In the genomic region with DNA sequence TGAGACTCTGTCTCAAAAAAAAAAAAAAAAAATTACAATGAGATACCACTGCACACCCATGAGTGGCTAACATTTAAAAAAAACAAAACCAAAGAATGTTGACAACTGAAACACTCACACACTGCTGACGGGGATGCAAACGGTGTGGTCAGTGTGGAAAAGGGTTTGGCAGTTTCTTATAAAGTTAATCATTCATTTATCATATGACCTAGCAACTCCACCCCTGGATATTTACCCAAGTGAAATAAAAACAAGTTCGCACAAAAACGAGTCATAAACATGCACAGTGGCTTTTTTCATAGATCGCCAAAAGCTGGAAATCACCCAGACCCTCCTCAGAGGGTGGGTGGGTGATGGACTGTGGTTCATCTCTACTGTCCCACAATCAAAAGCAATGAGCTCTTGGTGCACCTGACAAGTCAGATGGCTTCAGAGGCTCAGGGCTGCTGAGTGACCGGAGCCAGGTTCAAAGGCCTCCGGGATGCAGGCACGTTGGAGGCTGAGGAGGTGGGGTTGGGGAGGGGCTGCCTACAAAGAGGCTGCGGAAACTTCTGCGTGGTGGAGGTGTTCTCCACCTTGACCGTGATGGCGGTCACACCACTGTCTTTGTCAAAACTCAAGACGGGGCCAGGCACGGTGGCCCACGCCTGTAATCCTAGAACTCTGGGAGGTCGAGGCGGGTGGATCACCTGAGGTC, we compare ENCODE assay signal across 20 cellular contexts. TPM values are rescaled to one million over a fixed set of nuclear protein-coding genes. Genes with fewer than 3 reads are reported as not detected.
DNase-seq lines count a peak whose midpoint lies in the region; ATAC-seq, FAIRE-seq and TF ChIP-seq lines count a peak whose summit lies in the region.
"Had no signal": no experiment of that assay in that cellular context is flagged by ENCODE, and none has a peak within 500 bp of the region (broad histone marks: within the 10 kb centered on the region; RNA-seq: fewer than 3 reads in every experiment).

No MANE protein-coding gene starts in this region.

- WGBS in liver = 41% methylated on average over 17 of the region's 17 CpGs
- no CpG with 5 or more reads among the region's 17 CpGs for WGBS in mesendoderm (ENCODE audit: extremely low coverage, insufficient coverage, low lambda C conversion rate)

- TF ChIP-seq RAD21 in liver (IDR thresholded peaks at IDR 0.05) = no peak

- no peak overlapping the region for H2BK5ac ChIP-seq in mesendoderm (ENCODE audit: low read length)

- H3K4ac ChIP-seq in mesendoderm (ENCODE audit: low read depth, low read length) = no peak overlapping the region

- no peak overlapping the region for H2BK120ac ChIP-seq in mesendoderm (ENCODE audit: low read depth, low read length)

- H3K79me2 ChIP-seq in mesendoderm (ENCODE audit: control insufficient read depth, insufficient read depth, low read length) = no peaks in the 10 kb centered on the region

- no peak overlapping the region for H3K23ac ChIP-seq in mesendoderm (ENCODE audit: low read length)

- H3K27me3 ChIP-seq in liver (ENCODE audit: control insufficient read depth in 4 of 4, insufficient read depth in 4 of 4, low read length in 3 of 4) (no peaks in the 10 kb centered on the region), mesendoderm (ENCODE audit: insufficient read depth, low read length, poor library complexity) (no peaks in the 10 kb centered on the region)
- H3K27me3 ChIP-seq: right atrium auricular region, upper lobe of left lung had no signal

- no peaks in the 10 kb centered on the region for H3K4me1 Mint-ChIP-seq in type B pancreatic cell (ENCODE audit: unreplicated experiment)
- H3K4me1 Mint-ChIP-seq: natural killer cell had no signal

- no peak overlapping the region for H3K56ac ChIP-seq in mesendoderm (ENCODE audit: low read length)

- H4K5ac ChIP-seq in mesendoderm (ENCODE audit: low read length) = no peak overlapping the region

- no peaks in the 10 kb centered on the region for H3K9me3 ChIP-seq in liver (ENCODE audit: control insufficient read depth in 4 of 4, low read length in 3 of 4)

- no peak overlapping the region for H2AK5ac ChIP-seq in mesendoderm (ENCODE audit: low read length)

- H3K18ac ChIP-seq in mesendoderm (ENCODE audit: low read length) = no peak overlapping the region

- peak overlapping the region; percentile 82 for H3K27ac Mint-ChIP-seq in type B pancreatic cell
- H3K27ac Mint-ChIP-seq: CD4-positive, CD25-positive, alpha-beta regulatory T cell; natural killer cell had no signal

- H3K4me2 ChIP-seq in mesendoderm (ENCODE audit: low read length) = no peak overlapping the region

- FAIRE-seq in colon (lab: Jason Lieb, UNC) = peak; percentile 33
- FAIRE-seq: frontal cortex had no signal

- DNase-seq in type B pancreatic cell (ENCODE audit: extremely low spot score, unreplicated experiment) (no peak), mesendoderm (no peak), iPS-NIHi11 (ENCODE audit: low spot score) (no peak), NCI-H1048 (lab: John Stamatoyannopoulos, UW) (no peak), Ammon's horn (ENCODE audit: low spot score) (no peak)
- DNase-seq: activated CD8-positive, alpha-beta memory T cell treated with anti-CD3 and anti-CD28 coated beads for 24 hours; CD4-positive, CD25-positive, alpha-beta regulatory T cell; effector CD4-positive, alpha-beta T cell; KBM-7; natural killer cell; NCI-H1417; stimulated activated CD4-positive, alpha-beta T cell treated with anti-CD3 and anti-CD28 coated beads, Interleukin-2, amount 100 ng/mL, for 24 hours; stimulated activated CD8-positive, alpha-beta memory T cell treated with anti-CD3 and anti-CD28 coated beads, Interleukin-4, amount 100 ng/mL, for 48 hours; upper lobe of left lung had no signal

- no peak overlapping the region for H4K8ac ChIP-seq in mesendoderm (ENCODE audit: low read depth, low read length)

- H3K79me1 ChIP-seq in mesendoderm (ENCODE audit: low read length) = no peaks in the 10 kb centered on the region

- H3K4me3 Mint-ChIP-seq in type B pancreatic cell = no peak overlapping the region
- H3K4me3 Mint-ChIP-seq: natural killer cell had no signal

- no peak for TF ChIP-seq CTCF in liver (IDR thresholded peaks at IDR 0.05; ENCODE audit: low read depth, low read length, missing input control)
- TF ChIP-seq CTCF in type B pancreatic cell (conservative IDR thresholded peaks at IDR 0.05) = no peak

- peak; percentile 61 for ATAC-seq in HG03354 (IDR thresholded peaks at IDR 0.05; ENCODE audit: poor library complexity, severe bottlenecking, unreplicated experiment)
- ATAC-seq: natural killer cell, SK-N-SH treated with all-trans-retinoic acid at 6 μM for 48 hours had no signal

- H3K36me3 ChIP-seq in liver (ENCODE audit: control insufficient read depth in 4 of 4, insufficient read depth in 3 of 4, low read depth in 1 of 4, low read length in 3 of 4) (no peaks in the 10 kb centered on the region), mesendoderm (ENCODE audit: control insufficient read depth, insufficient read depth, low read length) (no peaks in the 10 kb centered on the region)
- H3K36me3 ChIP-seq: right atrium auricular region, upper lobe of left lung had no signal

- H3K27ac ChIP-seq in liver (ENCODE audit: low read depth in 1 of 2, low read length in 2 of 2) (peak overlapping the region; percentile 78 to 90), mesendoderm (ENCODE audit: low read depth, low read length) (no peak overlapping the region)
- H3K27ac ChIP-seq: right atrium auricular region, upper lobe of left lung had no signal

- no peak overlapping the region for H2BK15ac ChIP-seq in mesendoderm (replicated peaks; ENCODE audit: low read depth)

- H3K9me3 Mint-ChIP-seq in type B pancreatic cell = no peaks in the 10 kb centered on the region

- no peaks in the 10 kb centered on the region for H3K36me3 Mint-ChIP-seq in type B pancreatic cell
- H3K36me3 Mint-ChIP-seq: natural killer cell had no signal

- H3K4me1 ChIP-seq in liver (ENCODE audit: control insufficient read depth in 4 of 4, insufficient read depth in 4 of 4, low read length in 3 of 4) (peaks cover 2 to 21% (median 8%) of the 10 kb centered on the region in 4 donors), mesendoderm (ENCODE audit: control insufficient read depth, low read depth, low read length) (no peaks in the 10 kb centered on the region)
- H3K4me1 ChIP-seq: right atrium auricular region, upper lobe of left lung had no signal

- H3K4me3 ChIP-seq in liver (ENCODE audit: low read depth in 1 of 3, low read length in 3 of 3) = peak overlapping the region in 2 of 3 donors; percentile 20 to 36
- H3K4me3 ChIP-seq in mesendoderm (ENCODE audit: low read length) = no peak overlapping the region
- H3K4me3 ChIP-seq: right atrium auricular region, upper lobe of left lung had no signal

- H3K9ac ChIP-seq in liver (ENCODE audit: low read depth in 1 of 2, low read length in 2 of 2) = peak overlapping the region in 1 of 2 donors; percentile 8
- H3K9ac ChIP-seq in mesendoderm (ENCODE audit: low read length) = no peak overlapping the region

- H3K27me3 Mint-ChIP-seq in type B pancreatic cell = no peaks in the 10 kb centered on the region
- H3K27me3 Mint-ChIP-seq: CD4-positive, CD25-positive, alpha-beta regulatory T cell had no signal

TF ChIP-seq in liver, 16 proteins besides CTCF, POLR2A, EP300 and RAD21 (continues in another document):
- TF ChIP-seq FOXA2 (IDR thresholded peaks at IDR 0.05) (peak; percentile 88), GABPA (IDR thresholded peaks at IDR 0.05 in 1 of 2, conservative IDR thresholded peaks at IDR 0.05 in 1 of 2) (no peak), NR2F2 (IDR thresholded peaks at IDR 0.05) (no peak), EGR1 (IDR thresholded peaks at IDR 0.05; ENCODE audit: low read depth in 2 of 2) (no peak), YY1 (IDR thresholded peaks at IDR 0.05) (peak; percentile 86), MAX (IDR thresholded peaks at IDR 0.05) (peak; percentile 7), RXRA (IDR thresholded peaks at IDR 0.05) (peak; percentile 85 to 87), JUND (IDR thresholded peaks at IDR 0.05) (peak in 1 of 2 donors; percentile 5)
- TF ChIP-seq, protein P1, sequence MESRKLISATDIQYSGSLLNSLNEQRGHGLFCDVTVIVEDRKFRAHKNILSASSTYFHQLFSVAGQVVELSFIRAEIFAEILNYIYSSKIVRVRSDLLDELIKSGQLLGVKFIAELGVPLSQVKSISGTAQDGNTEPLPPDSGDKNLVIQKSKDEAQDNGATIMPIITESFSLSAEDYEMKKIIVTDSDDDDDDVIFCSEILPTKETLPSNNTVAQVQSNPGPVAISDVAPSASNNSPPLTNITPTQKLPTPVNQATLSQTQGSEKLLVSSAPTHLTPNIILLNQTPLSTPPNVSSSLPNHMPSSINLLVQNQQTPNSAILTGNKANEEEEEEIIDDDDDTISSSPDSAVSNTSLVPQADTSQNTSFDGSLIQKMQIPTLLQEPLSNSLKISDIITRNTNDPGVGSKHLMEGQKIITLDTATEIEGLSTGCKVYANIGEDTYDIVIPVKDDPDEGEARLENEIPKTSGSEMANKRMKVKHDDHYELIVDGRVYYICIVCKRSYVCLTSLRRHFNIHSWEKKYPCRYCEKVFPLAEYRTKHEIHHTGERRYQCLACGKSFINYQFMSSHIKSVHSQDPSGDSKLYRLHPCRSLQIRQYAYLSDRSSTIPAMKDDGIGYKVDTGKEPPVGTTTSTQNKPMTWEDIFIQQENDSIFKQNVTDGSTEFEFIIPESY (IDR thresholded peaks at IDR 0.05) = peak; percentile 73
- TF ChIP-seq, protein P2, sequence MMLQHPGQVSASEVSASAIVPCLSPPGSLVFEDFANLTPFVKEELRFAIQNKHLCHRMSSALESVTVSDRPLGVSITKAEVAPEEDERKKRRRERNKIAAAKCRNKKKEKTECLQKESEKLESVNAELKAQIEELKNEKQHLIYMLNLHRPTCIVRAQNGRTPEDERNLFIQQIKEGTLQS (IDR thresholded peaks at IDR 0.05) = no peak

RNA-seq across cellular contexts. Expression of gene RAB40B, which starts 14.1 kb away (rescaled TPM):
- total RNA-seq in liver = 1 to 10 TPM; 2.9 to 9.6 TPM
- 10 to 100 TPM; 11.4 to 12.1 TPM for polyA plus RNA-seq in liver
- 16.7 and 18.9 TPM in 2 replicates for total RNA-seq in type B pancreatic cell (ENCODE audit: low replicate concordance)
- polyA plus RNA-seq in mesendoderm (2013, experiment 1 of 2) = 1.3 TPM
- 1.4 TPM for polyA plus RNA-seq in mesendoderm (2013, experiment 2 of 2)

RNA-seq across cellular contexts. Expression of gene FN3KRP, which starts 32.2 kb away (rescaled TPM):
- 10 to 100 TPM; 10.1 to 15.5 TPM for total RNA-seq in liver
- 10 to 100 TPM; 10.9 to 11.2 TPM for polyA plus RNA-seq in liver
- 36.5 and 42.5 TPM in 2 replicates for total RNA-seq in type B pancreatic cell (ENCODE audit: low replicate concordance)
- 15.6 TPM for polyA plus RNA-seq in mesendoderm (2013, experiment 1 of 2)
- 15.8 TPM for polyA plus RNA-seq in mesendoderm (2013, experiment 2 of 2)

RNA-seq across cellular contexts. Expression of gene WDR45B, which starts 36.1 kb away (rescaled TPM):
- total RNA-seq in liver = 10 to 100 TPM; 28.2 to 40.9 TPM
- polyA plus RNA-seq in liver = 10 to 100 TPM; 25.4 to 30.2 TPM
- 74.0 and 100 TPM in 2 replicates for total RNA-seq in type B pancreatic cell (ENCODE audit: low replicate concordance)
- polyA plus RNA-seq in mesendoderm (2013, experiment 1 of 2) = 84.0 TPM
- 85.0 TPM for polyA plus RNA-seq in mesendoderm (2013, experiment 2 of 2)

RNA-seq across cellular contexts. Expression of gene FN3K, which starts 51.1 kb away (rescaled TPM):
- 10 to 100 TPM; 18.4 to 21.5 TPM for total RNA-seq in liver
- 10 to 100 TPM; 24.4 to 28.7 TPM for polyA plus RNA-seq in liver
- 30.3 and 31.3 TPM in 2 replicates for total RNA-seq in type B pancreatic cell (ENCODE audit: low replicate concordance)
- 2.5 TPM for polyA plus RNA-seq in mesendoderm (2013, experiment 1 of 2)
- polyA plus RNA-seq in mesendoderm (2013, experiment 2 of 2) = 2.0 TPM
